Comparison of ENCODE assay signal across 2 cellular contexts in the genomic region with DNA sequence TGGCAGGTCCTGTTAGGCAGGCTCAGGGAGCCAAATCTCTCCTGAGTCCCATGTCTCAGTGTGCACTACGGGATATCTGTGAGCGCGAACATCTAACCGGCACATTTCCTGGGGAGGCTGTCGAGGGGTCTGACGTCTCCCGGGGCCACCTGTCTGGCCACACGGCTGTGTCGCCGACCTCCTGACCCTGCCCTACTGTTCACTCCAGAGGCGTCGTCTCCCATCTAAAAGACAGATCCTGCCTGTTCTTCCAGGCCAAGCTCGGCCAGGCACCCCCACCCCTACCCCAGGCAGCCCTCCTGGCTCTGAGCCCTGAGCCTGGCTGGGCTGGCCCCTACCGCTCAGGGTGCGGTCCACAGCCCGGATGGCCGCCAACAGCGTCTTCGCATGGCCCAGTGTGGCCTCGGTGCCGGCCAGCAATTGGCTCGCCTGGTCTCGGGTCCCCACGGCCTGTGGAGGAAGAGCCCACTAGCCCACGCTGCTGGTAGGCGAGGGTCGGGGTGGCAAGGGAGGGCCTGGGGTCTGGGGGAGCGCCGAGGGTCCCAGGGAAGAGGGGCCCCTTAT.
TF ChIP-seq lines count a peak whose summit lies in the region.

No MANE protein-coding gene starts in this region.

TF ChIP-seq in HCT116, 20 proteins besides CTCF, POLR2A, EP300 and RAD21:
- TF ChIP-seq SP1 (IDR thresholded peaks at IDR 0.05; ENCODE audit: low read depth) (no peak), POLR2AphosphoS5 (IDR thresholded peaks at IDR 0.05; ENCODE audit: low read depth, low read length) (no peak), ZNF274 (IDR thresholded peaks at IDR 0.05; ENCODE audit: low read depth, low read length) (no peak), SRF (IDR thresholded peaks at IDR 0.05; ENCODE audit: low read depth) (no peak), ELF1 (IDR thresholded peaks at IDR 0.05; ENCODE audit: borderline replicate concordance, low read depth) (no peak), ZFX (IDR thresholded peaks at IDR 0.05) (no peak), EZH2phosphoT487 (IDR thresholded peaks at IDR 0.05; ENCODE audit: borderline replicate concordance) (no peak), TCF7L2 (IDR thresholded peaks at IDR 0.05; ENCODE audit: borderline replicate concordance, extremely low read depth, insufficient read depth, insufficient read length) (no peak)
- TF ChIP-seq, protein P1, sequence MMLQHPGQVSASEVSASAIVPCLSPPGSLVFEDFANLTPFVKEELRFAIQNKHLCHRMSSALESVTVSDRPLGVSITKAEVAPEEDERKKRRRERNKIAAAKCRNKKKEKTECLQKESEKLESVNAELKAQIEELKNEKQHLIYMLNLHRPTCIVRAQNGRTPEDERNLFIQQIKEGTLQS (IDR thresholded peaks at IDR 0.05), result no peak
- TF ChIP-seq, protein P2, sequence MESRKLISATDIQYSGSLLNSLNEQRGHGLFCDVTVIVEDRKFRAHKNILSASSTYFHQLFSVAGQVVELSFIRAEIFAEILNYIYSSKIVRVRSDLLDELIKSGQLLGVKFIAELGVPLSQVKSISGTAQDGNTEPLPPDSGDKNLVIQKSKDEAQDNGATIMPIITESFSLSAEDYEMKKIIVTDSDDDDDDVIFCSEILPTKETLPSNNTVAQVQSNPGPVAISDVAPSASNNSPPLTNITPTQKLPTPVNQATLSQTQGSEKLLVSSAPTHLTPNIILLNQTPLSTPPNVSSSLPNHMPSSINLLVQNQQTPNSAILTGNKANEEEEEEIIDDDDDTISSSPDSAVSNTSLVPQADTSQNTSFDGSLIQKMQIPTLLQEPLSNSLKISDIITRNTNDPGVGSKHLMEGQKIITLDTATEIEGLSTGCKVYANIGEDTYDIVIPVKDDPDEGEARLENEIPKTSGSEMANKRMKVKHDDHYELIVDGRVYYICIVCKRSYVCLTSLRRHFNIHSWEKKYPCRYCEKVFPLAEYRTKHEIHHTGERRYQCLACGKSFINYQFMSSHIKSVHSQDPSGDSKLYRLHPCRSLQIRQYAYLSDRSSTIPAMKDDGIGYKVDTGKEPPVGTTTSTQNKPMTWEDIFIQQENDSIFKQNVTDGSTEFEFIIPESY (IDR thresholded peaks at IDR 0.05; ENCODE audit: extremely low read depth, insufficient replicate concordance, low read length), result no peak

TF ChIP-seq in HEK293T, 16 proteins besides CTCF, POLR2A, EP300 and RAD21:
- TF ChIP-seq HDGF (IDR thresholded peaks at IDR 0.05; ENCODE audit: borderline replicate concordance) (no peak), L3MBTL2 (conservative IDR thresholded peaks at IDR 0.05) (no peak), FOXA1 (IDR thresholded peaks at IDR 0.05) (no peak), ARNT (IDR thresholded peaks at IDR 0.05) (no peak), ELF4 (IDR thresholded peaks at IDR 0.05) (no peak), ZNF384 (IDR thresholded peaks at IDR 0.05) (no peak), LEF1 (IDR thresholded peaks at IDR 0.05; ENCODE audit: borderline replicate concordance) (no peak), CTBP1 (IDR thresholded peaks at IDR 0.05; ENCODE audit: borderline replicate concordance) (no peak), NFRKB (IDR thresholded peaks at IDR 0.05) (no peak), SUZ12 (IDR thresholded peaks at IDR 0.05) (no peak), TARDBP (IDR thresholded peaks at IDR 0.05) (no peak), FOXK2 (IDR thresholded peaks at IDR 0.05) (no peak), SP1 (IDR thresholded peaks at IDR 0.05) (no peak), BHLHE40 (IDR thresholded peaks at IDR 0.05; ENCODE audit: borderline replicate concordance) (no peak), FOXM1 (IDR thresholded peaks at IDR 0.05; ENCODE audit: borderline replicate concordance) (no peak)
- TF ChIP-seq, protein P3, sequence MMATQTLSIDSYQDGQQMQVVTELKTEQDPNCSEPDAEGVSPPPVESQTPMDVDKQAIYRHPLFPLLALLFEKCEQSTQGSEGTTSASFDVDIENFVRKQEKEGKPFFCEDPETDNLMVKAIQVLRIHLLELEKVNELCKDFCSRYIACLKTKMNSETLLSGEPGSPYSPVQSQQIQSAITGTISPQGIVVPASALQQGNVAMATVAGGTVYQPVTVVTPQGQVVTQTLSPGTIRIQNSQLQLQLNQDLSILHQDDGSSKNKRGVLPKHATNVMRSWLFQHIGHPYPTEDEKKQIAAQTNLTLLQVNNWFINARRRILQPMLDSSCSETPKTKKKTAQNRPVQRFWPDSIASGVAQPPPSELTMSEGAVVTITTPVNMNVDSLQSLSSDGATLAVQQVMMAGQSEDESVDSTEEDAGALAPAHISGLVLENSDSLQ (IDR thresholded peaks at IDR 0.05), result no peak
